In the genomic region with DNA sequence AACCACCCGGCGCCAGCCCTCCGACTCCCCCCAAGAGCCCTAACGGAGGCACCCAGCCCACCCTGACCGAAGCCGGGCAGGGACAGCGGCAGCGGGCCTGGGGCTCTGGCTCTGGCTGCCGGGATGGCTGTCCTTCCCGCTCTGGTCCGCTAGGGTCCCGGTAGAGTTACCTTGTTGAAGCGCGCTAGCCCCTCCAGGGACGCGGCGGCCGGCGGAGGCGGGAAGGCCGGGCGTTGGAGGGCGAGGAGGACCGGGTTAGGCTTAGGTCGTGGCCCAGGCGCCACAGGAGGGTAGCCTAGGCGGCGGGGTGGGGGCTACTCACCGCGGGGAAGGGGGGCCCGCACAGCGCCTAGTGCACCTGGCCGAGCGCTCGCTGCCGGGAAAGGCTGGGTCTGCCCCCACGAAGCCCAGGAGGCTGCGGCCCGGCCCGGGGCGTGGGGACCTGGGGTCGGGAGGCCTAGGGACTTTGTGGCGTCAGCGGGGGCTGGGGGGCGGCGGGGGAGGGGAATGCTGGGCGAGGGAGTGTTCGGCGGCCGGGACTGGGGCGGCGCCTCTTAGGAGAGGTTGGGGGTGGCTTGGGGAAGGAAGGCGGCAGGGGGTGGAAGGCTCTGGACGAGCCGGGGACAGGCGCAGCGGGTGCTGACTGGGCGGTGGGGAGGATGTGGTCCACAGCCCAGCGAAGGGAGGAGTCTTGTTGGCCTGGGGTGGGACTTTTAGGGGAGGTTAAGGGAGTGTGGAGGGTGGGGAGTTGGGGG, we compare ENCODE assay signal across 8 cellular contexts. TPM values are rescaled to one million over a fixed set of nuclear protein-coding genes. Genes with fewer than 3 reads are reported as not detected.
A peak's percentile ranks its signal among the peaks of the same experiment; 100 is the strongest.
DNase-seq lines count a peak whose midpoint lies in the region; ATAC-seq and TF ChIP-seq lines count a peak whose summit lies in the region.

A gene with protein sequence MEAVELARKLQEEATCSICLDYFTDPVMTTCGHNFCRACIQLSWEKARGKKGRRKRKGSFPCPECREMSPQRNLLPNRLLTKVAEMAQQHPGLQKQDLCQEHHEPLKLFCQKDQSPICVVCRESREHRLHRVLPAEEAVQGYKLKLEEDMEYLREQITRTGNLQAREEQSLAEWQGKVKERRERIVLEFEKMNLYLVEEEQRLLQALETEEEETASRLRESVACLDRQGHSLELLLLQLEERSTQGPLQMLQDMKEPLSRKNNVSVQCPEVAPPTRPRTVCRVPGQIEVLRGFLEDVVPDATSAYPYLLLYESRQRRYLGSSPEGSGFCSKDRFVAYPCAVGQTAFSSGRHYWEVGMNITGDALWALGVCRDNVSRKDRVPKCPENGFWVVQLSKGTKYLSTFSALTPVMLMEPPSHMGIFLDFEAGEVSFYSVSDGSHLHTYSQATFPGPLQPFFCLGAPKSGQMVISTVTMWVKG (minus strand): TSS at position 645 of the 755 bp plus-strand sequence. CDS start 1,789 bp downstream, outside the sequence.

- peak within 1 kb of the TSS; percentile 70 for H3K4me3 Mint-ChIP-seq in osteocyte (ENCODE audit: unreplicated experiment)

- H3K9ac ChIP-seq in HUES6 (ENCODE audit: low read length): peak within 1 kb of the TSS; percentile 50

- no peak within 1 kb of the TSS for H3K27ac Mint-ChIP-seq in osteocyte (ENCODE audit: unreplicated experiment)

- no peak for ATAC-seq in HG02981 (IDR thresholded peaks at IDR 0.05; ENCODE audit: unreplicated experiment)

- peaks cover 2% of the 10 kb centered on the region for H3K36me3 Mint-ChIP-seq in osteocyte (ENCODE audit: unreplicated experiment)

- H3K27me3 Mint-ChIP-seq in osteocyte (ENCODE audit: unreplicated experiment): no peaks in the 10 kb centered on the region

- 0 out of 2 replicates have a peak, but pooled peaks cover 4% of the 10 kb centered on the region for H3K36me3 ChIP-seq in HUES6 (ENCODE audit: control insufficient read depth, insufficient read depth, low read length)

- H3K27ac ChIP-seq in HUES6 (ENCODE audit: low read depth, low read length): no peak within 1 kb of the TSS

- TF ChIP-seq CTCF in AG09319 (IDR thresholded peaks at IDR 0.05; ENCODE audit: low read depth, low read length) (peak; percentile 26), fibroblast of the aortic adventitia (IDR thresholded peaks at IDR 0.05; ENCODE audit: insufficient read depth, low read length) (peak; percentile 52), osteocyte (IDR thresholded peaks at IDR 0.05) (peak; percentile 49)

- no peaks in the 10 kb centered on the region for H3K9me3 Mint-ChIP-seq in osteocyte (ENCODE audit: unreplicated experiment)

- DNase-seq in AG09319 (ENCODE audit: extremely low read depth, low read depth): no peak
- peak; percentile 56 to 66 for DNase-seq in activated T-cell treated with anti-CD3 and anti-CD28 coated beads, Interleukin-2, amount 50 U/mL, for 48 hours
- no peak for DNase-seq in fibroblast of the aortic adventitia (ENCODE audit: low read depth)
- no peak for DNase-seq in osteocyte (ENCODE audit: extremely low spot score, unreplicated experiment)
- DNase-seq in NCI-H2196 treated with DMSO at 0.1 percent for 48 hours (lab: John Stamatoyannopoulos, UW; ENCODE audit: unreplicated experiment): no peak
- no peak for DNase-seq in NCI-H774 (lab: John Stamatoyannopoulos, UW)

- H3K4me1 Mint-ChIP-seq in osteocyte (ENCODE audit: unreplicated experiment): peaks cover 9% of the 10 kb centered on the region

- peak within 1 kb of the TSS; percentile 59 for H3K4me3 ChIP-seq in HUES6 (ENCODE audit: low read depth, low read length)
- H3K4me3 ChIP-seq in fibroblast of the aortic adventitia (ENCODE audit: low read depth, low read length): peak within 1 kb of the TSS; percentile 41

- H3K9me3 ChIP-seq in HUES6 (ENCODE audit: control insufficient read depth, insufficient read depth, low read depth, low read length): no peaks in the 10 kb centered on the region

- H3K27me3 ChIP-seq in HUES6 (ENCODE audit: control insufficient read depth, insufficient read depth, low read length): peaks cover 64% of the 10 kb centered on the region

- H3K4me1 ChIP-seq in HUES6 (ENCODE audit: control insufficient read depth, insufficient read depth, low read length): peaks cover 19% of the 10 kb centered on the region

RNA-seq across cellular contexts. Expression of the gene that starts here (rescaled TPM):
- total RNA-seq in fibroblast of the aortic adventitia (ENCODE audit: low replicate concordance): 7.0 TPM in 1 of 2 replicates, not detected in the other
- total RNA-seq in osteocyte: 1.3 and 1.8 TPM in 2 replicates

Comparison
In these comparisons a context has a peak if more than half of its experiments do, and no peak if none do; other contexts are left out.
1. DNase-seq: peak in activated T-cell treated with anti-CD3 and anti-CD28 coated beads, Interleukin-2, amount 50 U/mL, for 48 hours (2 of 2); none in AG09319 (single experiment), fibroblast of the aortic adventitia (single experiment), osteocyte (single experiment), NCI-H2196 treated with DMSO at 0.1 percent for 48 hours (single experiment) and NCI-H774 (single experiment).
2. Peak in every context shown above with its lines, with median percentiles within 50 percentile points of each other: CTCF ChIP-seq.